1 cellular context compared by ENCODE assay signal in genomic region chr6:27472617-27473400, GRCh38.
TF ChIP-seq lines count a peak whose summit lies in the region.

Gene ZNF184 (minus strand): TSS chr6:27473105. CDS start chr6:27472294, 811 bp downstream.

TF ChIP-seq in K562, 482 proteins besides CTCF, POLR2A, EP300 and RAD21 (continued from another document and continues in another):
- no peak for TF ChIP-seq RERE (CRISPR knock-in tag; IDR thresholded peaks at IDR 0.05; ENCODE audit: borderline replicate concordance)
- TF ChIP-seq FOXA1 (IDR thresholded peaks at IDR 0.05; ENCODE audit: borderline replicate concordance), result no peak
- TF ChIP-seq FOXO4 (CRISPR knock-in tag; IDR thresholded peaks at IDR 0.05), result no peak; the same call in 1 of the 2 replicates
- peak; percentile 93 for TF ChIP-seq JUND (IDR thresholded peaks at IDR 0.05; ENCODE audit: borderline replicate concordance, low read depth, low read length)
- peak; percentile 88 for TF ChIP-seq JUND (tag; IDR thresholded peaks at IDR 0.05; ENCODE audit: borderline replicate concordance, low read depth, low read length)
- TF ChIP-seq NKRF (IDR thresholded peaks at IDR 0.05; ENCODE audit: borderline replicate concordance), result no peak
- no peak for TF ChIP-seq KDM4B (IDR thresholded peaks at IDR 0.05; ENCODE audit: borderline replicate concordance in 2 of 2, low read depth in 1 of 2)
- TF ChIP-seq ZFP30 (CRISPR knock-in tag; IDR thresholded peaks at IDR 0.05; ENCODE audit: borderline replicate concordance), result no peak
- TF ChIP-seq BRD9 (IDR thresholded peaks at IDR 0.05; ENCODE audit: low read depth, partially characterized antibody), result peak; percentile 30
- TF ChIP-seq ETV5 (CRISPR knock-in tag; IDR thresholded peaks at IDR 0.05; ENCODE audit: low read depth), result peak; percentile 100
- TF ChIP-seq ZNF263 (CRISPR knock-in tag; IDR thresholded peaks at IDR 0.05; ENCODE audit: borderline replicate concordance), result no peak; the same call in 1 of the 2 replicates
- no peak for TF ChIP-seq ARID2 (IDR thresholded peaks at IDR 0.05)
- peak; percentile 95 for TF ChIP-seq FOXJ2 (tag; IDR thresholded peaks at IDR 0.05)
- TF ChIP-seq SMARCA5 (IDR thresholded peaks at IDR 0.05), result no peak
- TF ChIP-seq GABPA (tag; conservative IDR thresholded peaks at IDR 0.05; ENCODE audit: low read depth), result peak; percentile 96
- peak; percentile 94; the same call in 1 of the 2 replicates for TF ChIP-seq FOXP1 (CRISPR knock-in tag; IDR thresholded peaks at IDR 0.05)
- no peak for TF ChIP-seq RBM15 (IDR thresholded peaks at IDR 0.05; ENCODE audit: insufficient read depth, low read length)
- peak; percentile 83 for TF ChIP-seq ZEB2 (IDR thresholded peaks at IDR 0.05)
- no peak for TF ChIP-seq ZNF436 (CRISPR knock-in tag; IDR thresholded peaks at IDR 0.05)
- TF ChIP-seq CGGBP1 (CRISPR knock-in tag; IDR thresholded peaks at IDR 0.05), result no peak
- TF ChIP-seq GTF2B (IDR thresholded peaks at IDR 0.05; ENCODE audit: extremely low read depth, insufficient read length), result peak; percentile 65
- TF ChIP-seq KLF13 (tag; IDR thresholded peaks at IDR 0.05; ENCODE audit: borderline replicate concordance, low read depth), result 0 out of 2 replicates have a peak, but pooled peaks have one; percentile 41
- TF ChIP-seq CBX8 (IDR thresholded peaks at IDR 0.05; ENCODE audit: borderline replicate concordance, extremely low read depth, low read depth, low read length, poor library complexity, severe bottlenecking), result no peak
- no peak for TF ChIP-seq NFATC3 (IDR thresholded peaks at IDR 0.05)
- peak; percentile 10 for TF ChIP-seq ASH1L (IDR thresholded peaks at IDR 0.05; ENCODE audit: borderline replicate concordance, low read depth, partially characterized antibody)
- no peak for TF ChIP-seq ESRRB (CRISPR knock-in tag; IDR thresholded peaks at IDR 0.05; ENCODE audit: borderline replicate concordance)
- peak; percentile 91 to 92 for TF ChIP-seq NRF1 (conservative IDR thresholded peaks at IDR 0.05 in 1 of 2, IDR thresholded peaks at IDR 0.05 in 1 of 2)
- no peak for TF ChIP-seq BRD4 (IDR thresholded peaks at IDR 0.05)
- TF ChIP-seq GATAD2B (IDR thresholded peaks at IDR 0.05; ENCODE audit: borderline replicate concordance), result peak; percentile 70; the same call in 1 of the 2 replicates
- no peak for TF ChIP-seq HES1 (IDR thresholded peaks at IDR 0.05; ENCODE audit: low read depth)
- TF ChIP-seq CBFA2T3 (IDR thresholded peaks at IDR 0.05), result peak; percentile 60
- no peak for TF ChIP-seq ZNF444 (CRISPR knock-in tag; IDR thresholded peaks at IDR 0.05)
- TF ChIP-seq MEF2D (tag; conservative IDR thresholded peaks at IDR 0.05; ENCODE audit: low read depth), result no peak
- TF ChIP-seq RBM34 (IDR thresholded peaks at IDR 0.05; ENCODE audit: borderline replicate concordance, insufficient read depth, low read length), result no peak
- TF ChIP-seq MIER1 (IDR thresholded peaks at IDR 0.05; ENCODE audit: low read depth), result no peak
- no peak for TF ChIP-seq SNIP1 (IDR thresholded peaks at IDR 0.05; ENCODE audit: low read depth)
- peak; percentile 69 to 75; a peak in 3 of 4 replicates for TF ChIP-seq SIX5 (IDR thresholded peaks at IDR 0.05; ENCODE audit: borderline replicate concordance in 1 of 2, insufficient read depth in 1 of 2, low read depth in 1 of 2, low read length in 2 of 2)
- TF ChIP-seq CREB3L1 (IDR thresholded peaks at IDR 0.05; ENCODE audit: borderline replicate concordance, low read depth), result peak; percentile 85
- no peak for TF ChIP-seq CREBBP (IDR thresholded peaks at IDR 0.05; ENCODE audit: low read depth, low read length)
- TF ChIP-seq ZBTB2 (IDR thresholded peaks at IDR 0.05), result peak; percentile 93
- no peak for TF ChIP-seq E4F1 (CRISPR knock-in tag; IDR thresholded peaks at IDR 0.05; ENCODE audit: borderline replicate concordance)
- peak; percentile 64; the same call in 1 of the 2 replicates for TF ChIP-seq FOXP4 (CRISPR knock-in tag; IDR thresholded peaks at IDR 0.05; ENCODE audit: borderline replicate concordance)
- peak; percentile 20; the same call in 1 of the 2 replicates for TF ChIP-seq TAL1 (IDR thresholded peaks at IDR 0.05)
- TF ChIP-seq MECOM (CRISPR knock-in tag; IDR thresholded peaks at IDR 0.05), result 0 out of 2 replicates have a peak, but pooled peaks have one; percentile 55
- no peak for TF ChIP-seq CHCHD3 (CRISPR knock-in tag; IDR thresholded peaks at IDR 0.05)
- TF ChIP-seq PTBP1 (IDR thresholded peaks at IDR 0.05; ENCODE audit: low read depth, low read length), result no peak
- peak; percentile 53 for TF ChIP-seq POU5F1 (IDR thresholded peaks at IDR 0.05; ENCODE audit: borderline replicate concordance, low read depth, low read length, partially characterized antibody)
- no peak for TF ChIP-seq GTF2A2 (tag; IDR thresholded peaks at IDR 0.05)
